25 cellular contexts compared by ENCODE assay signal in the genomic region with DNA sequence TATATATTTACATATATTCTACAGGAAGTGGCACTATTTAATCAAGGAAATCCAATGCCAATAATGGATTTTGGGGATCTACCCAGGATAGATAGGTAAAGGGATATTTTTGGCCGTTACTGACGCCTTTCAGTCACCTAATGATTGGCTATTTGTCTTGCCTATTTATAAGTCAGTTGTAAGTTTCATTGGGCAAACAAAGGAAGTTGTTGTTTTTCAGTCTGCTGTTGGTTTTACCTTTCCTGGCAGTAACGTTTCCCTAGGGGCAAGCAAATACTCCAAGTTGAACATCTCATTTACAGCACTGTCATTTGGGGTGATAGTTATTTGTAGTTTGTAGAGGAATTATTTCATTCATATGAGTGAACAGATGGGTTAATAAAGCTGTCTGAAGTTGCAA.
"Had no signal": no experiment of that assay in that cellular context is flagged by ENCODE, and none has a peak within 500 bp of the region (broad histone marks: within the 10 kb centered on the region; RNA-seq: fewer than 3 reads in every experiment).

No MANE protein-coding gene starts in this region.

- H3K27ac ChIP-seq: adrenal gland, body of pancreas, left lung, lower lobe of right lung, parathyroid adenoma, right atrium auricular region, tibial nerve, WERI-Rb-1 had no signal

- H3K27me3 ChIP-seq: adrenal gland, body of pancreas, left lung, right atrium auricular region, tibial nerve had no signal

- H3K9me3 ChIP-seq: adrenal gland, body of pancreas, left lung, lower lobe of right lung, right atrium auricular region, tibial nerve had no signal

- H3K9ac ChIP-seq: parathyroid adenoma had no signal

- DNase-seq: activated CD4-positive, alpha-beta T cell treated with anti-CD3 and anti-CD28 coated beads for 48 hours; activated CD4-positive, alpha-beta T cell treated with anti-CD3 and anti-CD28 coated beads, Interleukin-2, amount 50 U/mL, for 48 hours; activated CD8-positive, alpha-beta memory T cell treated with anti-CD3 and anti-CD28 coated beads for 24 hours; activated effector memory CD4-positive, alpha-beta T cell treated with anti-CD3 and anti-CD28 coated beads, Interleukin-2, amount 50 U/mL, for 16 hours; activated naive CD4-positive, alpha-beta T cell treated with anti-CD3 and anti-CD28 coated beads for 36 hours; activated naive CD8-positive, alpha-beta T cell treated with anti-CD3 and anti-CD28 coated beads for 36 hours; adrenal gland; aorta; body of pancreas; effector memory CD4-positive, alpha-beta T cell; left lung; lower lobe of right lung; mesenchymal stem cell; naive thymus-derived CD8-positive, alpha-beta T cell; occipital lobe; stimulated activated CD4-positive, alpha-beta T cell treated with anti-CD3 and anti-CD28 coated beads, Interleukin-1b, Interleukin-23, amount 100 ng/mL, for 48 hours; stimulated activated naive B cell treated with anti-CD40 and anti-IgM and Interleukin-4, amounts not matched to agents 10 μg/mL and 1 μg/mL and 100 μg/mL, for 72 hours; WERI-Rb-1 had no signal

- FAIRE-seq: colon, frontal cortex had no signal

- ATAC-seq: activated CD4-positive, CD25-positive, alpha-beta regulatory T cell treated with anti-CD3 and anti-CD28 coated beads, Interleukin-2, amount 50 U/mL, for 24 hours; body of pancreas; left lung; lower lobe of right lung; naive thymus-derived CD8-positive, alpha-beta T cell; stimulated activated naive B cell treated with anti-CD40 and anti-IgM and Interleukin-4, amounts not matched to agents 10 μg/mL and 1 μg/mL and 100 μg/mL, for 72 hours had no signal

- H3K4me3 ChIP-seq: adrenal gland, body of pancreas, left lung, lower lobe of right lung, right atrium auricular region, smooth muscle cell, tibial nerve had no signal

- H2AFZ ChIP-seq: parathyroid adenoma had no signal

- H3K4me2 ChIP-seq: smooth muscle cell had no signal

- H3K36me3 ChIP-seq: adrenal gland, left lung, lower lobe of right lung, right atrium auricular region, tibial nerve, WERI-Rb-1 had no signal

- H3K79me2 ChIP-seq: parathyroid adenoma had no signal

- H3K4me1 ChIP-seq: adrenal gland, body of pancreas, left lung, lower lobe of right lung, parathyroid adenoma, right atrium auricular region, tibial nerve had no signal
